In the genomic region with DNA sequence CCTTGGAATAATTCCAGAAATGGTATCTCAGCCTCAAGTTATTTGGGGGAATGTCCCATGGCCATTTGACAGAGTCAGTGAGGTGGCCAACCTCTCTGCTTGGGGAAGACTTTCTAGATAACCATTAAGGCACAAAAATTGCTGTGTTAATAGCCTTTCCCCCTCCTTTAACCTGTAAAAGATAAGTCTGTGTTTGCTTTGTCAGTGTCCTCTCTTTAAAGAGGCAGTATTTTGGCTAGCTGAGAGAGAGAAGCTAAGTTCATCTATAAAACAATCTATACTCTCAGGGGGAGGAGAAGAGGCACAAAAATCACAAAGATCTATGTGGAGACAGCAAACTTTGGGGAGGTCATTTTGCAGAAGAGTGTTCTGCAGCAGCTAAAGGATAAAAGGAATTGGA, we compare ENCODE assay signal across 1 cellular context.
TF ChIP-seq lines count a peak whose summit lies in the region.

No MANE protein-coding gene starts in this region.

TF ChIP-seq in HepG2, 621 proteins besides CTCF, POLR2A, EP300 and RAD21 (continued from another document):
- TF ChIP-seq PAXIP1 (CRISPR knock-in tag; conservative IDR thresholded peaks at IDR 0.05) (no peak), ZNF225 (CRISPR knock-in tag; IDR thresholded peaks at IDR 0.05) (no peak), HOXA5 (CRISPR knock-in tag; IDR thresholded peaks at IDR 0.05) (no peak), MAFK (conservative IDR thresholded peaks at IDR 0.05 in 1 of 2, IDR thresholded peaks at IDR 0.05 in 1 of 2; ENCODE audit: low read length in 2 of 2) (no peak), ZBTB46 (CRISPR knock-in tag; IDR thresholded peaks at IDR 0.05; ENCODE audit: borderline replicate concordance) (no peak), PRDM4 (CRISPR knock-in tag; IDR thresholded peaks at IDR 0.05; ENCODE audit: borderline replicate concordance) (no peak), ZNF468 (CRISPR knock-in tag; IDR thresholded peaks at IDR 0.05) (no peak), ZNF382 (CRISPR knock-in tag; IDR thresholded peaks at IDR 0.05; ENCODE audit: borderline replicate concordance) (no peak), ATF4 (CRISPR knock-in tag; IDR thresholded peaks at IDR 0.05) (no peak), ZNF746 (CRISPR knock-in tag; IDR thresholded peaks at IDR 0.05) (no peak), HNF1A (IDR thresholded peaks at IDR 0.05; ENCODE audit: low read depth) (no peak), HNF1A (CRISPR knock-in tag; IDR thresholded peaks at IDR 0.05; ENCODE audit: borderline replicate concordance) (no peak), NCOA1 (CRISPR knock-in tag; IDR thresholded peaks at IDR 0.05) (no peak)
TF ChIP-seq in HepG2: peak in this region for 0.
